16 cellular contexts compared by ENCODE assay signal in genomic region chr2:106956416-106956815, GRCh38.
A peak's percentile ranks its signal among the peaks of the same experiment; 100 is the strongest.
DNase-seq lines count a peak whose midpoint lies in the region; ATAC-seq and TF ChIP-seq lines count a peak whose summit lies in the region.
"Had no signal": no experiment of that assay in that cellular context is flagged by ENCODE, and none has a peak within 500 bp of the region (broad histone marks: within the 10 kb centered on the region; RNA-seq: fewer than 3 reads in every experiment).

No MANE protein-coding gene starts in this region.

- H3K4me3 Mint-ChIP-seq in mesothelial cell of epicardium: no peak overlapping the region

- H3K36me3 ChIP-seq in brain microvascular endothelial cell (replicated peaks) (no peaks in the 10 kb centered on the region), thyroid gland (no peaks in the 10 kb centered on the region)
- H3K36me3 ChIP-seq: gastrocnemius medialis had no signal

- no peaks in the 10 kb centered on the region for H3K27me3 Mint-ChIP-seq in mesothelial cell of epicardium (ENCODE audit: low read depth)

- H3K27ac ChIP-seq in brain microvascular endothelial cell (peak overlapping the region; percentile 99), thyroid gland (no peak overlapping the region)
- H3K27ac ChIP-seq: gastrocnemius medialis, parathyroid adenoma had no signal

- peaks cover 10% of the 10 kb centered on the region for H3K4me1 Mint-ChIP-seq in mesothelial cell of epicardium

- DNase-seq in Daoy (ENCODE audit: low read depth) (peak; percentile 26), NCI-H526 (lab: John Stamatoyannopoulos, UW) (peak; percentile 11 to 59), brain microvascular endothelial cell (peak; percentile 80), mesothelial cell of epicardium (ENCODE audit: low spot score in 2 of 2, unreplicated experiment in 2 of 2) (no peak), thyroid gland (no peak)
- no peak for DNase-seq in activated CD4-positive, alpha-beta T cell treated with anti-CD3 and anti-CD28 coated beads, Interleukin-2, amount 50 U/mL, for 4 hours
- DNase-seq: gastrocnemius medialis; left colon; MM.1S; NCI-H2107; Right ventricle myocardium superior; stimulated activated CD4-positive, alpha-beta T cell treated with anti-CD3 and anti-CD28 coated beads, Interleukin-2, amount 100 ng/mL, for 48 hours had no signal

- in situ Hi-C loops in brain microvascular endothelial cell (cut with HindIII; ENCODE audit: low pct_ligation_motif_present, low sequenced_read_pairs): no loop called here

- no peak for ATAC-seq in activated CD4-positive, CD25-positive, alpha-beta regulatory T cell treated with anti-CD3 and anti-CD28 coated beads, Interleukin-2, amount 50 U/mL, for 24 hours
- ATAC-seq in GM21529 (IDR thresholded peaks at IDR 0.05; ENCODE audit: unreplicated experiment): no peak
- ATAC-seq: gastrocnemius medialis, GM12878, left colon had no signal

- 83% methylated on average over 7 of the region's 7 CpGs for WGBS in thyroid gland, 2 donors

- H3K36me3 Mint-ChIP-seq in mesothelial cell of epicardium: no peaks in the 10 kb centered on the region

- TF ChIP-seq CTCF in brain microvascular endothelial cell (IDR thresholded peaks at IDR 0.05; ENCODE audit: low read depth, low read length, missing control alignments) (no peak), mesothelial cell of epicardium (IDR thresholded peaks at IDR 0.05; ENCODE audit: unreplicated experiment) (no peak), thyroid gland (IDR thresholded peaks at IDR 0.05) (no peak)

- intact Hi-C loops in thyroid gland (cut with DNase I): no loop called here

- H3K27ac Mint-ChIP-seq in mesothelial cell of epicardium: peak overlapping the region; percentile 91

- H3K4me1 ChIP-seq in thyroid gland: no peaks in the 10 kb centered on the region
- H3K4me1 ChIP-seq: gastrocnemius medialis, parathyroid adenoma had no signal

- no peaks in the 10 kb centered on the region for H3K27me3 ChIP-seq in brain microvascular endothelial cell (replicated peaks)
- no peaks in the 10 kb centered on the region for H3K27me3 ChIP-seq in thyroid gland
- H3K27me3 ChIP-seq: gastrocnemius medialis had no signal

- no peak for TF ChIP-seq POLR2A in thyroid gland (IDR thresholded peaks at IDR 0.05)

- H3K4me3 ChIP-seq in brain microvascular endothelial cell (ENCODE audit: low read depth, low read length): no peak overlapping the region
- no peak overlapping the region for H3K4me3 ChIP-seq in thyroid gland (replicated peaks in 1 of 3)
- H3K4me3 ChIP-seq: gastrocnemius medialis, GM12878 had no signal

- H3K9me3 Mint-ChIP-seq in mesothelial cell of epicardium: peaks cover 8% of the 10 kb centered on the region

- no peaks in the 10 kb centered on the region for H3K9me3 ChIP-seq in thyroid gland
- H3K9me3 ChIP-seq: gastrocnemius medialis had no signal

Comparison
In these comparisons a context has a peak if more than half of its experiments do, and no peak if none do; other contexts are left out.
1. DNase-seq: peak in Daoy (single experiment), NCI-H526 (2 of 2) and brain microvascular endothelial cell (single experiment); none in mesothelial cell of epicardium (0 of 2), activated CD4-positive, alpha-beta T cell treated with anti-CD3 and anti-CD28 coated beads, Interleukin-2, amount 50 U/mL, for 4 hours (0 of 2) and thyroid gland (0 of 2).